19 cellular contexts compared by ENCODE assay signal in the genomic region with DNA sequence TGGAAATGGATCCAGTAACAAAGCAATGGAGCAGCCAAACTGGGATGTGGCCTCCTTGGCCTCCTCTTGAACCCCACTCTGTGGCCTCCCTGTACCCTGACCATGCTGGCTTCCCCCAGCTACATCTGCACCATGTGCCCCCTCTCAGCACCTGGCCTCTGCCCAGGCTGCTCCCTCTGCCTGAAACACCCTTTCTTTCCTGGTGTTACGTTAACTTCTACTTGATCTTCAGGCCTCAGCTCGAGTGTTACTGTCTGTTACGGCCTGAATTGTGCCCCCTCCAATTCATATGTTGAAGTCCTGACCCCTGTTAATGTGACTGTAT. TPM values are rescaled to one million over a fixed set of nuclear protein-coding genes. Genes with fewer than 3 reads are reported as not detected.
DNase-seq lines count a peak whose midpoint lies in the region; ATAC-seq, FAIRE-seq and TF ChIP-seq lines count a peak whose summit lies in the region.
"Had no signal": no experiment of that assay in that cellular context is flagged by ENCODE, and none has a peak within 500 bp of the region (broad histone marks: within the 10 kb centered on the region; RNA-seq: fewer than 3 reads in every experiment).

No MANE protein-coding gene starts in this region.

- H3K4me2 ChIP-seq in HCT116 (ENCODE audit: low read length) (peak overlapping the region; percentile 42), GM12878 (ENCODE audit: control insufficient read depth, insufficient read depth) (no peak overlapping the region; the same call in 1 of the 2 replicates)

- in situ Hi-C loops in GM12878 (cut with MboI), result no loop called here

- no peak for FAIRE-seq in GM12878 (lab: Jason Lieb, UNC)
- FAIRE-seq: A204.1, G401.6 had no signal

- H3K4me3 ChIP-seq in HCT116 (replicated peaks in 1 of 2; ENCODE audit: low read depth in 1 of 2, low read length in 2 of 2) (no peak overlapping the region), GM12878 (no peak overlapping the region)
- H3K4me3 ChIP-seq: sigmoid colon had no signal

- no peaks in the 10 kb centered on the region for H3K9me3 Mint-ChIP-seq in activated T-cell treated with anti-CD3 and anti-CD28 coated beads, Interleukin-2, amount 50 U/mL, for 24 hours
- peaks cover under 1% of the 10 kb centered on the region for H3K9me3 Mint-ChIP-seq in nephron progenitor cell
- H3K9me3 Mint-ChIP-seq: activated T-helper 2 cell treated with anti-CD3 and anti-CD28 coated beads, Interferon-gamma antibody, Interleukin-2, Interleukin-4, amounts not matched to agents 10 μg/mL and 5 μg/mL and 100 μg/mL, durations not matched to agents 14 hours and 24 hours and 36 hours; naive B cell had no signal

- H3K4me3 Mint-ChIP-seq in activated T-cell treated with anti-CD3 and anti-CD28 coated beads, Interleukin-2, amount 50 U/mL, for 24 hours, result no peak overlapping the region
- no peak overlapping the region for H3K4me3 Mint-ChIP-seq in nephron progenitor cell
- H3K4me3 Mint-ChIP-seq: naive B cell had no signal

- peaks cover 67% of the 10 kb centered on the region for H3K4me1 Mint-ChIP-seq in activated T-cell treated with anti-CD3 and anti-CD28 coated beads, Interleukin-2, amount 50 U/mL, for 24 hours (ENCODE audit: low read depth)
- peaks cover 17% of the 10 kb centered on the region for H3K4me1 Mint-ChIP-seq in nephron progenitor cell

- H3K36me3 Mint-ChIP-seq in activated T-cell treated with anti-CD3 and anti-CD28 coated beads, Interleukin-2, amount 50 U/mL, for 24 hours (ENCODE audit: low read depth), result no peaks in the 10 kb centered on the region
- peaks cover 21% of the 10 kb centered on the region for H3K36me3 Mint-ChIP-seq in nephron progenitor cell (ENCODE audit: low read depth)
- H3K36me3 Mint-ChIP-seq: naive B cell had no signal

- TF ChIP-seq POLR2A in HCT116 (IDR thresholded peaks at IDR 0.05; ENCODE audit: borderline replicate concordance, extremely low read depth, insufficient read depth, insufficient read length) (no peak), GM12878 (IDR thresholded peaks at IDR 0.05; ENCODE audit: low read depth, low read length) (no peak)

- H3K9me3 ChIP-seq in HCT116 (ENCODE audit: control insufficient read depth in 1 of 2, insufficient read depth in 1 of 2, low read depth in 1 of 2, low read length in 2 of 2), result no peaks in the 10 kb centered on the region
- H3K9me3 ChIP-seq in GM12878 (replicated peaks; ENCODE audit: control insufficient read depth, insufficient read depth, low read length), result no peaks in the 10 kb centered on the region
- H3K9me3 ChIP-seq: sigmoid colon had no signal

- TF ChIP-seq RAD21 in HCT116 (IDR thresholded peaks at IDR 0.05; ENCODE audit: low read depth), result no peak
- TF ChIP-seq RAD21 in GM12878 (IDR thresholded peaks at IDR 0.05; ENCODE audit: insufficient read depth, low read depth, low read length), result no peak

- H3K9me2 ChIP-seq in HCT116 (ENCODE audit: insufficient read depth), result no peaks in the 10 kb centered on the region

- POLR2A ChIA-PET in HCT116 (lab: Charles Lee) (no interaction called here), GM12878 (lab: Charles Lee) (interaction anchor here (1.2 to 1.3 kb wide), 2 partner anchors 13 to 23 kb away, joined by 3 read pairs; no protein-coding TSS in a partner anchor)

- no peak for TF ChIP-seq CTCF in HCT116 (IDR thresholded peaks at IDR 0.05 in 2 of 3, conservative IDR thresholded peaks at IDR 0.05 in 1 of 3; ENCODE audit: borderline replicate concordance in 1 of 3, insufficient read depth in 1 of 3, low read depth in 2 of 3, low read length in 2 of 3)
- no peak for TF ChIP-seq CTCF in GM12878 (IDR thresholded peaks at IDR 0.05 in 2 of 3, conservative IDR thresholded peaks at IDR 0.05 in 1 of 3; ENCODE audit: control insufficient read depth in 2 of 3, extremely low read depth in 1 of 3, insufficient read depth in 1 of 3, low read depth in 3 of 3, low read length in 3 of 3)
- no peak for TF ChIP-seq CTCF in nephron progenitor cell (IDR thresholded peaks at IDR 0.05)

- no peaks in the 10 kb centered on the region for H3K27me3 Mint-ChIP-seq in activated T-cell treated with anti-CD3 and anti-CD28 coated beads, Interleukin-2, amount 50 U/mL, for 24 hours
- no peaks in the 10 kb centered on the region for H3K27me3 Mint-ChIP-seq in nephron progenitor cell (ENCODE audit: low read depth, poor library complexity)

- intact Hi-C loops in HCT116 (cut with micrococcal nuclease), result no loop called here
- intact Hi-C loops in GM12878 (cut with micrococcal nuclease; ENCODE audit: unreplicated experiment), result no loop called here

- RAD21 ChIA-PET in HCT116 (lab: Charles Lee; ENCODE audit: low non-redundant PET in 1 of 2, low total read pairs in 2 of 2, uncharacterized antibody in 2 of 2, unreplicated experiment in 2 of 2), result no interaction called here
- RAD21 ChIA-PET in GM12878 (lab: Charles Lee; ENCODE audit: unreplicated experiment), result interaction anchor here (1.5 kb wide), 1 partner anchor 9 kb away, joined by 3 read pairs; no protein-coding TSS in a partner anchor

- H3K36me3 ChIP-seq in HCT116 (ENCODE audit: control insufficient read depth in 1 of 2, insufficient read depth in 2 of 2, low read length in 2 of 2), result no peaks in the 10 kb centered on the region
- H3K36me3 ChIP-seq in GM12878 (ENCODE audit: control insufficient read depth in 2 of 2, insufficient read depth in 2 of 2, low read length in 1 of 2), result no peaks in the 10 kb centered on the region
- H3K36me3 ChIP-seq: sigmoid colon had no signal

- H3K79me2 ChIP-seq in HCT116 (ENCODE audit: insufficient read depth, low read length) (no peaks in the 10 kb centered on the region), GM12878 (ENCODE audit: control insufficient read depth, insufficient read depth, low read length) (no peaks in the 10 kb centered on the region; the same call in 1 of the 2 replicates)

- H3K27ac ChIP-seq in HCT116 (ENCODE audit: low read depth, low read length) (no peak overlapping the region; the same call in 1 of the 2 replicates), GM12878 (ENCODE audit: control insufficient read depth, insufficient read depth) (0 out of 2 replicates have a peak overlapping the region, but pooled peaks have one; percentile 24)
- H3K27ac ChIP-seq: sigmoid colon had no signal

- H3K27ac Mint-ChIP-seq in activated T-cell treated with anti-CD3 and anti-CD28 coated beads, Interleukin-2, amount 50 U/mL, for 24 hours, result peak overlapping the region; percentile 87
- peak overlapping the region; percentile 92 for H3K27ac Mint-ChIP-seq in nephron progenitor cell
- H3K27ac Mint-ChIP-seq: activated T-helper 2 cell treated with anti-CD3 and anti-CD28 coated beads, Interferon-gamma antibody, Interleukin-2, Interleukin-4, amounts not matched to agents 10 μg/mL and 5 μg/mL and 100 μg/mL, durations not matched to agents 14 hours and 24 hours and 36 hours had no signal

- H4K20me1 ChIP-seq in HCT116 (ENCODE audit: insufficient read depth), result no peaks in the 10 kb centered on the region
- no peaks in the 10 kb centered on the region for H4K20me1 ChIP-seq in GM12878 (ENCODE audit: control insufficient read depth, insufficient read depth)

- SMC1A ChIA-PET in GM12878 (lab: Charles Lee; ENCODE audit: uncharacterized antibody, unreplicated experiment), result interaction anchor here (1.2 kb wide), 1 partner anchor 16 kb away, joined by 3 read pairs; no protein-coding TSS in a partner anchor

- no peak for TF ChIP-seq EP300 in GM12878 (IDR thresholded peaks at IDR 0.05; ENCODE audit: borderline replicate concordance in 1 of 2, control insufficient read depth in 1 of 2, low read depth in 2 of 2, low read length in 2 of 2)

- no peak for ATAC-seq in HCT116
- no peak for ATAC-seq in GM12878
- ATAC-seq in HG03196 (IDR thresholded peaks at IDR 0.05; ENCODE audit: unreplicated experiment), result no peak
- ATAC-seq: left colon had no signal

- H3K9ac ChIP-seq in HCT116 (ENCODE audit: low read length) (no peak overlapping the region; the same call in 1 of the 2 replicates), GM12878 (ENCODE audit: control insufficient read depth, insufficient read depth, low read length) (no peak overlapping the region)

- CTCF ChIA-PET in HCT116 (lab: Charles Lee), result no interaction called here
- CTCF ChIA-PET in GM12878 (lab: Yijun Ruan, JAX), result interaction anchor here (0.6 to 1.5 kb wide), 3 partner anchors 24 to 566 kb away, joined by 3 to 4 read pairs (median 3); no protein-coding TSS in a partner anchor

- no TSS peak for BruUV-seq in HCT116 (replicated peaks; lab: Mats Ljungman, UMichigan)
- BruUV-seq in GM12878 (replicated peaks; lab: Mats Ljungman, UMichigan), result no TSS peak

- H2AFZ ChIP-seq in HCT116 (ENCODE audit: low read depth, low read length, poor library complexity, severe bottlenecking) (no peak overlapping the region), GM12878 (ENCODE audit: control insufficient read depth, low read depth, low read length) (no peak overlapping the region)

- 38% methylated on average over 3 of the region's 3 CpGs for WGBS in GM12878 (ENCODE audit: insufficient coverage, insufficient replicate concordance, low lambda C conversion rate, missing lambda C conversion rate)

- H3K4me1 ChIP-seq in HCT116 (ENCODE audit: control insufficient read depth in 1 of 2, insufficient read depth in 2 of 2, low read length in 2 of 2), result peaks cover 20 to 36% of the 10 kb centered on the region in 2 experiments
- H3K4me1 ChIP-seq in GM12878 (ENCODE audit: control insufficient read depth, insufficient read depth, low read length), result peaks cover 5% of the 10 kb centered on the region
- H3K4me1 ChIP-seq: sigmoid colon had no signal

- no peaks in the 10 kb centered on the region for H3K27me3 ChIP-seq in HCT116 (ENCODE audit: insufficient read depth, low read length)
- H3K27me3 ChIP-seq in GM12878 (replicated peaks in 1 of 2; ENCODE audit: control insufficient read depth in 2 of 2, insufficient read depth in 2 of 2, low read length in 1 of 2), result no peaks in the 10 kb centered on the region
- H3K27me3 ChIP-seq: sigmoid colon had no signal

- no peak for DNase-seq in activated T-cell treated with anti-CD3 and anti-CD28 coated beads, Interleukin-2, amount 50 U/mL, for 24 hours
- DNase-seq in activated T-cell treated with anti-CD3 and anti-CD28 coated beads, Interleukin-2, amount 50 U/mL, for 1 hour, result no peak
- no peak for DNase-seq in HCT116 (ENCODE audit: low read depth, low spot score)
- DNase-seq in GM12878 (ENCODE audit: low read depth, low spot score), result no peak
- DNase-seq in nephron progenitor cell, result no peak
- no peak for DNase-seq in central memory CD4-positive, alpha-beta T cell
- no peak for DNase-seq in activated gamma-delta T cell (lab: John Stamatoyannopoulos, UW)
- DNase-seq: activated CD4-positive, CD25-positive, alpha-beta regulatory T cell; Karpas-422; left colon; mesendoderm; naive B cell; NCI-H1694 treated with DMSO at 0.1 percent for 48 hours; sigmoid colon; stimulated activated CD4-positive, alpha-beta T cell treated with anti-CD3 and anti-CD28 coated beads, Interleukin-15, amount 100 ng/mL, for 24 hours had no signal

RNA-seq across cellular contexts. Expression of gene NOL4L, which starts 30.2 kb away (rescaled TPM):
- total RNA-seq in HCT116 (2021; ENCODE audit: unreplicated experiment) (5.9 TPM), GM12878 (2014; rRNA removed) (8.1 and 9.5 TPM in 2 replicates), GM12878 (2014; rRNA removed; fragmentation: Illumina TruSeq; extraction: Trizol) (6.2 and 6.5 TPM in 2 replicates), GM12878 (2021) (24.0 and 30.0 TPM in 2 replicates)
- polyA plus RNA-seq in HCT116 (2012), result 3.8 and 5.6 TPM in 2 replicates
- total RNA-seq in GM12878 (2013; cell fraction: nucleolus; rRNA removed), result 72.6 and 77.1 TPM in 2 replicates
- polyA plus RNA-seq in GM12878 (2011; ENCODE audit: low read depth), result 3.1 TPM
- polyA plus RNA-seq in GM12878 (2011; rRNA removed) (5.9 and 8.0 TPM in 2 replicates), GM12878 (2014; fragmentation: Illumina TruSeq; extraction: Trizol) (4.0 and 7.9 TPM in 2 replicates), GM12878 (2014; fragmentation: Nextera tagmentation; extraction: Ambion mirVana) (1 to 10 TPM; 2.3 to 3.9 TPM), GM12878 (2014; rRNA removed) (9.5 and 10.8 TPM in 2 replicates), GM12878 (2016; fragmentation: Nextera tagmentation; extraction: Ambion mirVana) (1 to 10 TPM; 7.9 to 8.2 TPM)
- 6.0 and 6.7 TPM in 2 replicates for polyA plus RNA-seq in GM12878 (2011; cell fraction: cytosol; rRNA removed)
- 36.6 and 37.1 TPM in 2 replicates for polyA plus RNA-seq in GM12878 (2011; cell fraction: nucleus; rRNA removed)
- polyA plus RNA-seq in GM12878 (2012), result 6.1 and 6.9 TPM in 2 replicates
- 6.5 and 10.4 TPM in 2 replicates for polyA minus RNA-seq in GM12878 (2011; rRNA and poly(A)+ RNA removed)
- 4.8 and 9.5 TPM in 2 replicates for polyA minus RNA-seq in GM12878 (2011; cell fraction: cytosol; rRNA and poly(A)+ RNA removed)
- 6.6 and 14.4 TPM in 2 replicates for polyA minus RNA-seq in GM12878 (2011; cell fraction: nucleus; rRNA and poly(A)+ RNA removed)
